Comparison of ENCODE assay signal across 11 cellular contexts in genomic region chr3:192710366-192710765, GRCh38. TPM values are rescaled to one million over a fixed set of nuclear protein-coding genes. Genes with fewer than 3 reads are reported as not detected.
"Had no signal": no experiment of that assay in that cellular context is flagged by ENCODE, and none has a peak within 500 bp of the region (broad histone marks: within the 10 kb centered on the region; RNA-seq: fewer than 3 reads in every experiment).

No MANE protein-coding gene starts in this region.

- ATAC-seq: GM23338, HCT116 had no signal

- DNase-seq: GM23248, GOT3, H7, H9, HCEC 1CT, HFFc6 had no signal

- H2AFZ ChIP-seq: GM23248, GM23338 had no signal

- H3K4me3 ChIP-seq: GM23248, GM23338, HAP-1 had no signal

- H3K27ac ChIP-seq: GM23248 had no signal

- FAIRE-seq: H1, H54 had no signal

- H3K4me1 ChIP-seq: HAP-1 had no signal

- H3K36me3 ChIP-seq: HAP-1 had no signal

- H3K9ac ChIP-seq: GM23248 had no signal

- H3K9me3 ChIP-seq: HAP-1 had no signal

- H3K4me2 ChIP-seq: GM23338 had no signal

RNA-seq across cellular contexts. Expression of gene FGF12, which starts 17.0 kb away (rescaled TPM):
- total RNA-seq: GM23248, HFFc6 had no signal
- polyA plus RNA-seq: GM23248 had no signal
